In the genomic region with DNA sequence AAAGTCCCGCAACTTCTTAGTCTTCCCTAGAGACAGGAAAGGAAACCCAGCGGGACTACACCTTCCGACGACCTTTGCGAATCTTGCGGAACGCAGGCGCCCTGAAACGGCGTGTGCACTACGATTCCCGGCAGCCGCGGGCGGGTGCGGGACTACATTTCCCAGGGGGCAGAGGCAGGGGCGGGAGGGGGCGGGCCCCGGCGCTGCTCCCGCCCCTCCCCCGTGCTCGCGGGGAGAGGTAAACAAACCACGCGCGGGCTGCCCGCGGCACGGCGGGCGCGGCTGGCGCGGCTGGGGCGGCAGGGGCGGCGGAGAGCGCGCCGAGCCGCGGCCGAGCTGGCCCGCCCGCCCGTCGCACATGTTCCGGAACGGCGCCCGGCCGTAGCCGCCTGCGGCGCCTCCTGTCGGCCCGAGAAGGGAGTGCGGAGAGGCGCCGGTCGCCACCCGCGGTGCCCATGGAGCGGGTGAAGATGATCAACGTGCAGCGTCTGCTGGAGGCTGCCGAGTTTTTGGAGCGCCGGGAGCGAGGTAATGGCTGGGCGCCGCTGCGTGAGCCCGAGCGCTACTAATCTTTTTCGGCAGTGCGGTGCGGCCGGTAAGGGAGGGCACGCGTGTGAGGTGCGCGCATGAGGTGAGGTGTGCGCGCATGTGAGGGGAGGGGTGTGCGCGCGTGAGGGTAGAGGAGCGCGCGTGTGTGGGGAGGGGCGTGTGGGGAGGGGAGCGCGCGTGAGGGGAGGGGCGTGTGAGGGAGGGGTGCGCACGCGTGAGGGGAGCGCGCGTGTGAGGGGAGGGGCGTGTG, we compare ENCODE assay signal across 1 cellular context.
TF ChIP-seq lines count a peak whose summit lies in the region.

No MANE protein-coding gene starts in this region.

TF ChIP-seq in HepG2, 621 proteins besides CTCF, POLR2A, EP300 and RAD21 (continued from another document and continues in another):
- peak; percentile 47; the same call in 1 of the 2 replicates for TF ChIP-seq ZNF687 (CRISPR knock-in tag; IDR thresholded peaks at IDR 0.05)
- TF ChIP-seq MBNL3 (CRISPR knock-in tag; conservative IDR thresholded peaks at IDR 0.05), result no peak
- TF ChIP-seq GATAD1 (CRISPR knock-in tag; IDR thresholded peaks at IDR 0.05), result peak; percentile 48
- no peak for TF ChIP-seq ZNF329 (CRISPR knock-in tag; IDR thresholded peaks at IDR 0.05; ENCODE audit: low read depth)
- TF ChIP-seq ZFP41 (CRISPR knock-in tag; IDR thresholded peaks at IDR 0.05; ENCODE audit: borderline replicate concordance), result no peak
- TF ChIP-seq PAX8 (CRISPR knock-in tag; IDR thresholded peaks at IDR 0.05; ENCODE audit: borderline replicate concordance), result no peak
- no peak for TF ChIP-seq STAT5B (CRISPR knock-in tag; IDR thresholded peaks at IDR 0.05)
- TF ChIP-seq SOX13 (IDR thresholded peaks at IDR 0.05), result no peak
- TF ChIP-seq SOX13 (CRISPR knock-in tag; conservative IDR thresholded peaks at IDR 0.05 in 1 of 2, IDR thresholded peaks at IDR 0.05 in 1 of 2), result no peak
- TF ChIP-seq TBL1XR1 (IDR thresholded peaks at IDR 0.05; ENCODE audit: borderline replicate concordance, low read length, partially characterized antibody), result no peak
- TF ChIP-seq DR1 (CRISPR knock-in tag; IDR thresholded peaks at IDR 0.05), result no peak
- TF ChIP-seq RBAK (CRISPR knock-in tag; IDR thresholded peaks at IDR 0.05), result no peak
- TF ChIP-seq E2F5 (CRISPR knock-in tag; conservative IDR thresholded peaks at IDR 0.05), result no peak
- no peak for TF ChIP-seq ZNF878 (CRISPR knock-in tag; IDR thresholded peaks at IDR 0.05)
- TF ChIP-seq MTF1 (CRISPR knock-in tag; IDR thresholded peaks at IDR 0.05), result no peak
- TF ChIP-seq ZNF709 (CRISPR knock-in tag; IDR thresholded peaks at IDR 0.05), result no peak
- no peak for TF ChIP-seq FOXP1 (IDR thresholded peaks at IDR 0.05)
- TF ChIP-seq FOXP1 (CRISPR knock-in tag; IDR thresholded peaks at IDR 0.05), result no peak
- no peak for TF ChIP-seq SOX6 (IDR thresholded peaks at IDR 0.05)
- peak; percentile 18; the same call in 1 of the 2 replicates for TF ChIP-seq SOX6 (CRISPR knock-in tag; IDR thresholded peaks at IDR 0.05)
- TF ChIP-seq POLR2AphosphoS5 (IDR thresholded peaks at IDR 0.05; ENCODE audit: low read depth, low read length), result no peak
- no peak for TF ChIP-seq SMAD9 (CRISPR knock-in tag; IDR thresholded peaks at IDR 0.05)
- TF ChIP-seq ZNF615 (CRISPR knock-in tag; IDR thresholded peaks at IDR 0.05; ENCODE audit: borderline replicate concordance), result no peak
- TF ChIP-seq MYPOP (CRISPR knock-in tag; IDR thresholded peaks at IDR 0.05), result 0 out of 2 replicates have a peak, but pooled peaks have one; percentile 30
- no peak for TF ChIP-seq REXO4 (CRISPR knock-in tag; IDR thresholded peaks at IDR 0.05; ENCODE audit: borderline replicate concordance)
- TF ChIP-seq RBM39 (IDR thresholded peaks at IDR 0.05; ENCODE audit: low read depth, low read length, poor library complexity, severe bottlenecking), result no peak
- no peak for TF ChIP-seq ZNF747 (CRISPR knock-in tag; IDR thresholded peaks at IDR 0.05; ENCODE audit: borderline replicate concordance)
- no peak for TF ChIP-seq HMG20A (CRISPR knock-in tag; IDR thresholded peaks at IDR 0.05; ENCODE audit: borderline replicate concordance)
- no peak for TF ChIP-seq ZNF160 (CRISPR knock-in tag; IDR thresholded peaks at IDR 0.05)
- TF ChIP-seq YEATS4 (CRISPR knock-in tag; IDR thresholded peaks at IDR 0.05; ENCODE audit: borderline replicate concordance), result peak; percentile 68
- no peak for TF ChIP-seq ATF7-NPFF (CRISPR knock-in tag; IDR thresholded peaks at IDR 0.05; ENCODE audit: low read depth)
- no peak for TF ChIP-seq CSRNP1 (CRISPR knock-in tag; IDR thresholded peaks at IDR 0.05)
- TF ChIP-seq ARHGAP35 (CRISPR knock-in tag; IDR thresholded peaks at IDR 0.05; ENCODE audit: borderline replicate concordance), result no peak
- TF ChIP-seq ZNF432 (CRISPR knock-in tag; IDR thresholded peaks at IDR 0.05; ENCODE audit: borderline replicate concordance), result no peak
- TF ChIP-seq, protein P1, sequence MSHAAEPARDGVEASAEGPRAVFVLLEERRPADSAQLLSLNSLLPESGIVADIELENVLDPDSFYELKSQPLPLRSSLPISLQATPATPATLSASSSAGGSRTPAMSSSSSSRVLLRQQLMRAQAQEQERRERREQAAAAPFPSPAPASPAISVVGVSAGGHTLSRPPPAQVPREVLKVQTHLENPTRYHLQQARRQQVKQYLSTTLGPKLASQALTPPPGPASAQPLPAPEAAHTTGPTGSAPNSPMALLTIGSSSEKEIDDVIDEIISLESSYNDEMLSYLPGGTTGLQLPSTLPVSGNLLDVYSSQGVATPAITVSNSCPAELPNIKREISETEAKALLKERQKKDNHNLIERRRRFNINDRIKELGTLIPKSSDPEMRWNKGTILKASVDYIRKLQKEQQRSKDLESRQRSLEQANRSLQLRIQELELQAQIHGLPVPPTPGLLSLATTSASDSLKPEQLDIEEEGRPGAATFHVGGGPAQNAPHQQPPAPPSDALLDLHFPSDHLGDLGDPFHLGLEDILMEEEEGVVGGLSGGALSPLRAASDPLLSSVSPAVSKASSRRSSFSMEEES (CRISPR knock-in tag; IDR thresholded peaks at IDR 0.05), result no peak
- no peak for TF ChIP-seq GZF1 (CRISPR knock-in tag; IDR thresholded peaks at IDR 0.05)
- no peak for TF ChIP-seq BCL6 (CRISPR knock-in tag; IDR thresholded peaks at IDR 0.05)
- TF ChIP-seq ZNF660 (CRISPR knock-in tag; IDR thresholded peaks at IDR 0.05; ENCODE audit: borderline replicate concordance, low read depth), result no peak
- no peak for TF ChIP-seq DNMT1 (CRISPR knock-in tag; IDR thresholded peaks at IDR 0.05)
- no peak for TF ChIP-seq DDIT3 (CRISPR knock-in tag; IDR thresholded peaks at IDR 0.05)
- TF ChIP-seq ZNF891 (CRISPR knock-in tag; IDR thresholded peaks at IDR 0.05), result no peak
- no peak for TF ChIP-seq TFAP4 (IDR thresholded peaks at IDR 0.05; ENCODE audit: borderline replicate concordance, low read depth)
- TF ChIP-seq TARDBP (CRISPR knock-in tag; IDR thresholded peaks at IDR 0.05), result no peak; the same call in 1 of the 2 replicates
- TF ChIP-seq NR1H2 (CRISPR knock-in tag; IDR thresholded peaks at IDR 0.05; ENCODE audit: borderline replicate concordance, low read depth), result no peak
- TF ChIP-seq RXRB (CRISPR knock-in tag; IDR thresholded peaks at IDR 0.05; ENCODE audit: borderline replicate concordance), result no peak
- TF ChIP-seq CENPBD1 (CRISPR knock-in tag; IDR thresholded peaks at IDR 0.05; ENCODE audit: borderline replicate concordance, low read depth), result no peak
- TF ChIP-seq PHF5A (CRISPR knock-in tag; IDR thresholded peaks at IDR 0.05; ENCODE audit: low read depth, unreplicated experiment), result no peak
- no peak for TF ChIP-seq ELF4 (CRISPR knock-in tag; IDR thresholded peaks at IDR 0.05; ENCODE audit: borderline replicate concordance)
- no peak for TF ChIP-seq ZNF501 (CRISPR knock-in tag; IDR thresholded peaks at IDR 0.05)
- TF ChIP-seq GTF3A (CRISPR knock-in tag; conservative IDR thresholded peaks at IDR 0.05), result no peak
- no peak for TF ChIP-seq KAT2B (IDR thresholded peaks at IDR 0.05; ENCODE audit: borderline replicate concordance, low read depth, low read length)
- TF ChIP-seq MAF1 (CRISPR knock-in tag; IDR thresholded peaks at IDR 0.05; ENCODE audit: borderline replicate concordance), result no peak
- TF ChIP-seq KDM2A (CRISPR knock-in tag; IDR thresholded peaks at IDR 0.05; ENCODE audit: borderline replicate concordance, low read depth), result peak; percentile 61
- no peak for TF ChIP-seq PITX1 (CRISPR knock-in tag; IDR thresholded peaks at IDR 0.05)
- TF ChIP-seq, protein P2, sequence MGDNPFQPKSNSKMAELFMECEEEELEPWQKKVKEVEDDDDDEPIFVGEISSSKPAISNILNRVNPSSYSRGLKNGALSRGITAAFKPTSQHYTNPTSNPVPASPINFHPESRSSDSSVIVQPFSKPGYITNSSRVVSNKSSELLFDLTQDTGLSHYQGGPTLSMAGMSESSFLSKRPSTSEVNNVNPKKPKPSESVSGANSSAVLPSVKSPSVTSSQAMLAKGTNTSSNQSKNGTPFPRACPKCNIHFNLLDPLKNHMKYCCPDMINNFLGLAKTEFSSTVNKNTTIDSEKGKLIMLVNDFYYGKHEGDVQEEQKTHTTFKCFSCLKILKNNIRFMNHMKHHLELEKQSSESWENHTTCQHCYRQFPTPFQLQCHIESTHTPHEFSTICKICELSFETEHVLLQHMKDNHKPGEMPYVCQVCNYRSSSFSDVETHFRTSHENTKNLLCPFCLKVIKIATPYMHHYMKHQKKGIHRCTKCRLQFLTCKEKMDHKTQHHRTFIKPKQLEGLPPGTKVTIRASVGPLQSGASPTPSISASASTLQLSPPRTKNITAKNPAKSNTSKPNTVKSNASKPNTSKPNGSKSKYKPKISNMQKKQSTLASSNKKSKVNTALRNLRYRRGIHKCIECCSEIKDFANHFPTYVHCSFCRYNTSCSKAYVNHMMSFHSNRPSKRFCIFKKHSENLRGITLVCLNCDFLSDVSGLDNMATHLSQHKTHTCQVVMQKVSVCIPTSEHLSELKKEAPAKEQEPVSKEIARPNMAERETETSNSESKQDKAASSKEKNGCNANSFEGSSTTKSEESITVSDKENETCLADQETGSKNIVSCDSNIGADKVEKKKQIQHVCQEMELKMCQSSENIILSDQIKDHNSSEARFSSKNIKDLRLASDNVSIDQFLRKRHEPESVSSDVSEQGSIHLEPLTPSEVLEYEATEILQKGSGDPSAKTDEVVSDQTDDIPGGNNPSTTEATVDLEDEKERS (CRISPR knock-in tag; IDR thresholded peaks at IDR 0.05), result no peak
- no peak for TF ChIP-seq ZNF446 (CRISPR knock-in tag; IDR thresholded peaks at IDR 0.05)
- peak; percentile 72; the same call in 1 of the 2 replicates for TF ChIP-seq IRF2 (CRISPR knock-in tag; IDR thresholded peaks at IDR 0.05)
